ENCODE assay signal across 22 cellular contexts in genomic region chr5:39157679-39158078, GRCh38.
A peak's percentile ranks its signal among the peaks of the same experiment; 100 is the strongest.
DNase-seq lines count a peak whose midpoint lies in the region; ATAC-seq, FAIRE-seq and TF ChIP-seq lines count a peak whose summit lies in the region.
"Had no signal": no experiment of that assay in that cellular context is flagged by ENCODE, and none has a peak within 500 bp of the region (broad histone marks: within the 10 kb centered on the region; RNA-seq: fewer than 3 reads in every experiment).

No MANE protein-coding gene starts in this region.

- intact Hi-C loops in activated CD8-positive, alpha-beta T cell treated with anti-CD3 and anti-CD28 coated beads for 36 hours (cut with micrococcal nuclease): loop anchor here (5.0 kb wide), 1 partner anchor 45 kb away; no protein-coding TSS in a partner anchor
- intact Hi-C loops in naive thymus-derived CD4-positive, alpha-beta T cell (cut with micrococcal nuclease): loop anchor here in 1 of 2 donors (2.0 kb wide), 1 partner anchor 19 kb away; no protein-coding TSS in a partner anchor

- peak overlapping the region; percentile 57 for H3K27ac ChIP-seq in naive thymus-derived CD4-positive, alpha-beta T cell (ENCODE audit: low read depth, low read length)
- H3K27ac ChIP-seq: colonic mucosa, left ventricle myocardium inferior, SK-N-MC, stomach had no signal

- TF ChIP-seq CTCF in activated CD8-positive, alpha-beta T cell treated with anti-CD3 and anti-CD28 coated beads for 36 hours (IDR thresholded peaks at IDR 0.05): no peak

- POLR2A ChIA-PET in activated CD8-positive, alpha-beta T cell treated with anti-CD3 and anti-CD28 coated beads for 36 hours (lab: Charles Lee): interaction anchor here (0.9 to 1.6 kb wide), 4 partner anchors 9 to 55 kb away, joined by 3 to 8 read pairs (median 3); no protein-coding TSS in a partner anchor
- POLR2A ChIA-PET in activated CD8-positive, alpha-beta T cell treated with anti-CD3 and anti-CD28 coated beads, Interleukin-2, amount 10 ng/mL, durations not matched to agents 7 days and 5 days (lab: Charles Lee): interaction anchor here (0.7 to 1.1 kb wide), 2 partner anchors 18 to 19 kb away, joined by 3 to 4 read pairs; no protein-coding TSS in a partner anchor
- POLR2A ChIA-PET in naive thymus-derived CD4-positive, alpha-beta T cell (lab: Charles Lee): interaction anchor here (0.9 to 4.6 kb wide), 9 partner anchors 12 to 59 kb away, joined by 3 to 22 read pairs (median 6); no protein-coding TSS in a partner anchor

- H3K4me3 ChIP-seq in naive thymus-derived CD4-positive, alpha-beta T cell (ENCODE audit: low read length): no peak overlapping the region
- H3K4me3 ChIP-seq: colonic mucosa, heart left ventricle, left ventricle myocardium inferior, SK-N-MC, stomach had no signal

- FAIRE-seq in HTR-8/SVneo (lab: Jason Lieb, UNC): peak; percentile 26
- FAIRE-seq: D721Med, small intestine had no signal

- H3K36me3 Mint-ChIP-seq in activated CD8-positive, alpha-beta T cell treated with anti-CD3 and anti-CD28 coated beads for 36 hours (ENCODE audit: low read depth): peaks cover 21% of the 10 kb centered on the region
- peaks cover 62% of the 10 kb centered on the region for H3K36me3 Mint-ChIP-seq in activated CD8-positive, alpha-beta T cell treated with anti-CD3 and anti-CD28 coated beads, Interleukin-2, amount 10 ng/mL, durations not matched to agents 7 days and 5 days (ENCODE audit: low read depth)
- H3K36me3 Mint-ChIP-seq in activated naive CD8-positive, alpha-beta T cell treated with anti-CD3 and anti-CD28 coated beads, Interleukin-2, amount 50 U/mL, for 24 hours (ENCODE audit: low read depth): peaks cover 5% of the 10 kb centered on the region
- H3K36me3 Mint-ChIP-seq in naive thymus-derived CD4-positive, alpha-beta T cell: peaks cover 22 to 47% (median 43%) of the 10 kb centered on the region in 5 donors
- H3K36me3 Mint-ChIP-seq: brain had no signal

- no peaks in the 10 kb centered on the region for H3K27me3 Mint-ChIP-seq in activated CD8-positive, alpha-beta T cell treated with anti-CD3 and anti-CD28 coated beads for 36 hours
- H3K27me3 Mint-ChIP-seq in activated CD8-positive, alpha-beta T cell treated with anti-CD3 and anti-CD28 coated beads, Interleukin-2, amount 10 ng/mL, durations not matched to agents 7 days and 5 days (ENCODE audit: low read depth): no peaks in the 10 kb centered on the region
- no peaks in the 10 kb centered on the region for H3K27me3 Mint-ChIP-seq in activated naive CD8-positive, alpha-beta T cell treated with anti-CD3 and anti-CD28 coated beads, Interleukin-2, amount 50 U/mL, for 24 hours
- H3K27me3 Mint-ChIP-seq in naive thymus-derived CD4-positive, alpha-beta T cell: no peaks in the 10 kb centered on the region
- H3K27me3 Mint-ChIP-seq: activated naive CD4-positive, alpha-beta T cell treated with anti-CD3 and anti-CD28 coated beads, Interleukin-2, amount 10 ng/mL, durations not matched to agents 7 days and 5 days had no signal

- no peaks in the 10 kb centered on the region for H3K9me3 Mint-ChIP-seq in activated CD8-positive, alpha-beta T cell treated with anti-CD3 and anti-CD28 coated beads for 36 hours
- no peaks in the 10 kb centered on the region for H3K9me3 Mint-ChIP-seq in activated CD8-positive, alpha-beta T cell treated with anti-CD3 and anti-CD28 coated beads, Interleukin-2, amount 10 ng/mL, durations not matched to agents 7 days and 5 days (ENCODE audit: insufficient read depth)
- H3K9me3 Mint-ChIP-seq in activated naive CD8-positive, alpha-beta T cell treated with anti-CD3 and anti-CD28 coated beads, Interleukin-2, amount 50 U/mL, for 24 hours: no peaks in the 10 kb centered on the region
- H3K9me3 Mint-ChIP-seq in naive thymus-derived CD4-positive, alpha-beta T cell: peaks cover 0 to 5% (median 0%) of the 10 kb centered on the region in 11 donors
- H3K9me3 Mint-ChIP-seq: activated B cell treated with CpG ODN at 0.5 μM for 24 hours; activated naive CD4-positive, alpha-beta T cell treated with anti-CD3 and anti-CD28 coated beads, Interleukin-2, amount 10 ng/mL, durations not matched to agents 7 days and 5 days; brain had no signal

- ATAC-seq in activated CD8-positive, alpha-beta T cell treated with anti-CD3 and anti-CD28 coated beads for 36 hours: no peak
- ATAC-seq in activated CD8-positive, alpha-beta T cell treated with anti-CD3 and anti-CD28 coated beads, Interleukin-2, amount 10 ng/mL, durations not matched to agents 7 days and 5 days: no peak
- ATAC-seq in activated naive CD8-positive, alpha-beta T cell treated with anti-CD3 and anti-CD28 coated beads, Interleukin-2, amount 50 U/mL, for 24 hours: no peak
- ATAC-seq in naive thymus-derived CD4-positive, alpha-beta T cell: no peak
- ATAC-seq in GM21390 (IDR thresholded peaks at IDR 0.05; ENCODE audit: unreplicated experiment) (no peak), GM21723 (IDR thresholded peaks at IDR 0.05; ENCODE audit: unreplicated experiment) (no peak)
- ATAC-seq: heart left ventricle had no signal

- H3K27ac Mint-ChIP-seq in activated CD8-positive, alpha-beta T cell treated with anti-CD3 and anti-CD28 coated beads for 36 hours: peak overlapping the region; percentile 66
- H3K27ac Mint-ChIP-seq in activated CD8-positive, alpha-beta T cell treated with anti-CD3 and anti-CD28 coated beads, Interleukin-2, amount 10 ng/mL, durations not matched to agents 7 days and 5 days: no peak overlapping the region
- H3K27ac Mint-ChIP-seq in activated naive CD8-positive, alpha-beta T cell treated with anti-CD3 and anti-CD28 coated beads, Interleukin-2, amount 50 U/mL, for 24 hours: peak overlapping the region; percentile 69
- H3K27ac Mint-ChIP-seq in naive thymus-derived CD4-positive, alpha-beta T cell: peak overlapping the region in 8 of 9 donors; percentile 41 to 94 (median 78)
- H3K27ac Mint-ChIP-seq: activated B cell treated with CpG ODN at 0.5 μM for 24 hours; activated naive CD4-positive, alpha-beta T cell treated with anti-CD3 and anti-CD28 coated beads, Interleukin-2, amount 10 ng/mL, durations not matched to agents 7 days and 5 days; brain had no signal

- H3K27me3 ChIP-seq in naive thymus-derived CD4-positive, alpha-beta T cell (ENCODE audit: control insufficient read depth in 2 of 2, insufficient read depth in 2 of 2, low read length in 2 of 2): no peaks in the 10 kb centered on the region
- H3K27me3 ChIP-seq: colonic mucosa had no signal

- no peak for DNase-seq in activated CD8-positive, alpha-beta T cell treated with anti-CD3 and anti-CD28 coated beads for 36 hours
- no peak for DNase-seq in activated CD8-positive, alpha-beta T cell treated with anti-CD3 and anti-CD28 coated beads, Interleukin-2, amount 10 ng/mL, durations not matched to agents 7 days and 5 days
- no peak for DNase-seq in HTR-8/SVneo (ENCODE audit: insufficient read length, low spot score)
- DNase-seq in activated naive CD8-positive, alpha-beta T cell treated with anti-CD3 and anti-CD28 coated beads, Interleukin-2, amount 50 U/mL, for 24 hours: no peak
- no peak for DNase-seq in naive thymus-derived CD4-positive, alpha-beta T cell
- DNase-seq in Ammon's horn (ENCODE audit: low spot score): no peak
- DNase-seq: activated B cell treated with CpG ODN at 0.5 μM for 24 hours; activated naive CD4-positive, alpha-beta T cell treated with anti-CD3 and anti-CD28 coated beads, Interleukin-2, amount 10 ng/mL, durations not matched to agents 7 days and 5 days; colonic mucosa; Kasumi-1; NCI-H1092; NCI-H2029; NCI-H446 treated with DMSO at 0.1 percent for 48 hours; small intestine had no signal

- H3K9me3 ChIP-seq in naive thymus-derived CD4-positive, alpha-beta T cell (ENCODE audit: control insufficient read depth in 2 of 3, low read length in 3 of 3): no peaks in the 10 kb centered on the region
- H3K9me3 ChIP-seq: colonic mucosa, heart left ventricle, left ventricle myocardium inferior, stomach had no signal

- CTCF ChIA-PET in activated CD8-positive, alpha-beta T cell treated with anti-CD3 and anti-CD28 coated beads for 36 hours (lab: Charles Lee): interaction anchor here (0.7 to 2.3 kb wide), 11 partner anchors 9 to 126 kb away, joined by 3 to 18 read pairs (median 5); no protein-coding TSS in a partner anchor
- CTCF ChIA-PET in activated CD8-positive, alpha-beta T cell treated with anti-CD3 and anti-CD28 coated beads, Interleukin-2, amount 10 ng/mL, durations not matched to agents 7 days and 5 days (lab: Charles Lee): interaction anchor here (1.0 to 2.5 kb wide), 12 partner anchors 17 to 390 kb away, joined by 3 to 22 read pairs (median 4); no protein-coding TSS in a partner anchor
- CTCF ChIA-PET in naive thymus-derived CD4-positive, alpha-beta T cell (lab: Charles Lee): interaction anchor here (0.6 to 1.4 kb wide), 7 partner anchors 9 to 219 kb away, joined by 3 to 7 read pairs (median 3); no protein-coding TSS in a partner anchor

- peaks cover 3 to 15% (median 6%) of the 10 kb centered on the region in 3 experiments for H3K36me3 ChIP-seq in naive thymus-derived CD4-positive, alpha-beta T cell (ENCODE audit: control insufficient read depth in 2 of 3, insufficient read depth in 3 of 3, low read length in 3 of 3)
- H3K36me3 ChIP-seq: colonic mucosa, left ventricle myocardium inferior, stomach had no signal

- H3K4me1 Mint-ChIP-seq in activated CD8-positive, alpha-beta T cell treated with anti-CD3 and anti-CD28 coated beads for 36 hours (ENCODE audit: low read depth): peaks cover 83% of the 10 kb centered on the region
- peaks cover 81% of the 10 kb centered on the region for H3K4me1 Mint-ChIP-seq in activated CD8-positive, alpha-beta T cell treated with anti-CD3 and anti-CD28 coated beads, Interleukin-2, amount 10 ng/mL, durations not matched to agents 7 days and 5 days (ENCODE audit: low read depth)
- H3K4me1 Mint-ChIP-seq in activated naive CD8-positive, alpha-beta T cell treated with anti-CD3 and anti-CD28 coated beads, Interleukin-2, amount 50 U/mL, for 24 hours: peaks cover 92% of the 10 kb centered on the region
- peaks cover 55 to 97% (median 90%) of the 10 kb centered on the region in 7 donors for H3K4me1 Mint-ChIP-seq in naive thymus-derived CD4-positive, alpha-beta T cell
- H3K4me1 Mint-ChIP-seq: brain had no signal

- H3K4me3 Mint-ChIP-seq in activated CD8-positive, alpha-beta T cell treated with anti-CD3 and anti-CD28 coated beads for 36 hours: no peak overlapping the region
- H3K4me3 Mint-ChIP-seq in activated CD8-positive, alpha-beta T cell treated with anti-CD3 and anti-CD28 coated beads, Interleukin-2, amount 10 ng/mL, durations not matched to agents 7 days and 5 days: no peak overlapping the region
- peak overlapping the region; percentile 19 for H3K4me3 Mint-ChIP-seq in activated naive CD8-positive, alpha-beta T cell treated with anti-CD3 and anti-CD28 coated beads, Interleukin-2, amount 50 U/mL, for 24 hours
- H3K4me3 Mint-ChIP-seq in naive thymus-derived CD4-positive, alpha-beta T cell: peak overlapping the region in 8 of 10 donors; percentile 42 to 81 (median 64)
- H3K4me3 Mint-ChIP-seq: activated B cell treated with CpG ODN at 0.5 μM for 24 hours; activated naive CD4-positive, alpha-beta T cell treated with anti-CD3 and anti-CD28 coated beads, Interleukin-2, amount 10 ng/mL, durations not matched to agents 7 days and 5 days; brain had no signal

- peaks cover 46 to 80% of the 10 kb centered on the region in 2 donors for H3K4me1 ChIP-seq in naive thymus-derived CD4-positive, alpha-beta T cell (ENCODE audit: control insufficient read depth in 2 of 2, insufficient read depth in 2 of 2, low read length in 2 of 2)
- H3K4me1 ChIP-seq: colonic mucosa, stomach had no signal

Comparison
In these comparisons a context has a peak if more than half of its experiments do, and no peak if none do; other contexts are left out.
1. H3K4me3 Mint-ChIP-seq: peak in activated naive CD8-positive, alpha-beta T cell treated with anti-CD3 and anti-CD28 coated beads, Interleukin-2, amount 50 U/mL, for 24 hours (single experiment) and naive thymus-derived CD4-positive, alpha-beta T cell (8 of 10); none in activated CD8-positive, alpha-beta T cell treated with anti-CD3 and anti-CD28 coated beads for 36 hours (single experiment) and activated CD8-positive, alpha-beta T cell treated with anti-CD3 and anti-CD28 coated beads, Interleukin-2, amount 10 ng/mL, durations not matched to agents 7 days and 5 days (single experiment).